ENCODE assay signal across 1 cellular context in the genomic region with DNA sequence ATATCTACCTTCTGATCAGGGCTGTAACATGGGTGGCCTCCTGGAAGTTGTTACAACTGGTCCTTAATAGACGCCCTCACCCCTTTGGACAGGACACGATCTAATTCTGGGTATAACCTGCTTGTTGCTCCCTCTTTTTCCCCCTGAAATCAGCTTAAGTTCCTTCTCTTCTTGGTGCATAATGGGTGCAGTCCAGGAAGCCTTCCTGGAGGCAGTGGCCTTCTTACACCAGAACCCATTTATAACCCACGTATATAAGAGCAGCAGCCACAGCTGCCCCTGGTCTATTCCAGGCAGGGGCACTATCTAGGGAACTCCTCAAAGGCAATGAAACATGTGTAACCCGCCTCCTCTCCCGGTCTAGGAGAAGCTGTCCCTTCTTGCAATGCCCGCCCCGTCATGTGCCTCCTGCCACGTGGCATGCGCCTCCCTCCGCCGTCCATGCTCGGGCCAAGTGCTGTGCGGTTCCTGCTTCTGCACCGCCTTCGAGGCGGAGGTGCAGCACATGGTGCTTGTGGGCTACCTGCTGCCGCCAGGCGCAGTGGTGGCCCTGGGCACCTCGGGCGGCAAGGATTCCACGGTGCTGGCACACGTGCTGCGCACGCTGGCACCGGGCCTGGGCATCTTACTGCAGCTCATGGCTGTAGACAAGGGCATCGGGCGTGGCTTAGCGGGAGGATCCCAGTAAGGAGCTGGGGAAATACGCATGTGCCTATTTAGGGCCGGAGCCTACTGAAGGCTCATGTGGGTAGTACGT.
TF ChIP-seq lines count a peak whose summit lies in the region.

No MANE protein-coding gene starts in this region.

TF ChIP-seq in H1, 55 proteins besides CTCF, POLR2A, EP300 and RAD21:
- TF ChIP-seq CTBP2 (IDR thresholded peaks at IDR 0.05; ENCODE audit: borderline replicate concordance, insufficient read depth, insufficient read length, low read length) (no peak), CHD2 (IDR thresholded peaks at IDR 0.05; ENCODE audit: low read length) (no peak), YY1 (IDR thresholded peaks at IDR 0.05; ENCODE audit: low read depth, low read length) (no peak), RFX5 (IDR thresholded peaks at IDR 0.05; ENCODE audit: borderline replicate concordance, low read depth, low read length) (no peak), CBX8 (IDR thresholded peaks at IDR 0.05; ENCODE audit: borderline replicate concordance, low read depth, low read length) (no peak), HDAC2 (IDR thresholded peaks at IDR 0.05; ENCODE audit: borderline replicate concordance in 1 of 2, low read depth in 2 of 2, low read length in 2 of 2) (no peak), POU5F1 (IDR thresholded peaks at IDR 0.05; ENCODE audit: low read depth, low read length) (no peak), NANOG (IDR thresholded peaks at IDR 0.05; ENCODE audit: insufficient read depth, low read depth, low read length, poor library complexity, severe bottlenecking) (no peak)
TF ChIP-seq in H1: peak in this region for 0.
